Comparison of ENCODE assay signal across 18 cellular contexts in genomic region chr3:115999598-115999997, GRCh38.
A peak's percentile ranks its signal among the peaks of the same experiment; 100 is the strongest.
DNase-seq lines count a peak whose midpoint lies in the region; ATAC-seq, FAIRE-seq and TF ChIP-seq lines count a peak whose summit lies in the region.
"Had no signal": no experiment of that assay in that cellular context is flagged by ENCODE, and none has a peak within 500 bp of the region (broad histone marks: within the 10 kb centered on the region; RNA-seq: fewer than 3 reads in every experiment).

No MANE protein-coding gene starts in this region.

- DNase-seq in NCI-H2171 (lab: John Stamatoyannopoulos, UW) (peak; percentile 78), dorsolateral prefrontal cortex (peak in 3 of 10 donors; percentile 5 to 44 (median 32)), renal cortical epithelial cell (ENCODE audit: low read depth) (peak; percentile 41), SIG-M5 treated with dmso at 0.1 percent for 504 hours (lab: John Stamatoyannopoulos, UW; ENCODE audit: unreplicated experiment) (no peak), GM10248 (ENCODE audit: extremely low spot score) (no peak), small intestine (no peak), NCI-H748 treated with DMSO at 0.1 percent for 48 hours (lab: John Stamatoyannopoulos, UW) (no peak)
- DNase-seq: activated CD4-positive, alpha-beta memory T cell treated with anti-CD3 and anti-CD28 coated beads for 36 hours; activated gamma-delta T cell treated with Interleukin-2 at 50 U/mL for 16 hours; left lung; natural killer cell; NCI-H1092; NCI-H510A treated with DMSO at 0.1 percent for 48 hours; Right ventricle myocardium superior had no signal

- H3K27me3 ChIP-seq in dorsolateral prefrontal cortex (no peaks in the 10 kb centered on the region), small intestine (ENCODE audit: control insufficient read depth in 2 of 2, insufficient read depth in 2 of 2, low read length in 2 of 2) (no peaks in the 10 kb centered on the region)
- H3K27me3 ChIP-seq: heart left ventricle, left lung, sigmoid colon had no signal

- CTCF ChIA-PET in GM10248 (lab: Yijun Ruan, JAX): interaction anchor here (3.1 kb wide), 1 partner anchor 12 kb away, joined by 11 read pairs; no protein-coding TSS in a partner anchor

- TF ChIP-seq CTCF in dorsolateral prefrontal cortex (IDR thresholded peaks at IDR 0.05 in 54 of 56, conservative IDR thresholded peaks at IDR 0.05 in 2 of 56; ENCODE audit: low read depth in 1 of 56, partially characterized antibody in 56 of 56) (no peak), GM10248 (IDR thresholded peaks at IDR 0.05; ENCODE audit: control extremely low read depth, extremely low read depth, low read depth, missing control alignments) (no peak)

- intact Hi-C loops in dorsolateral prefrontal cortex (cut with DNase I): no loop called here

- WGBS in small intestine, 3 donors: 46 to 59% (median 51%) methylated on average over 4 of the region's 4 CpGs

- H3K27ac ChIP-seq in dorsolateral prefrontal cortex: peak overlapping the region in 47 of 59 donors; percentile 1 to 78 (median 53)
- no peak overlapping the region for H3K27ac ChIP-seq in small intestine (ENCODE audit: low read depth in 1 of 2, low read length in 1 of 2)
- H3K27ac ChIP-seq: heart left ventricle, left lung, sigmoid colon had no signal

- no peaks in the 10 kb centered on the region for H3K9me3 ChIP-seq in small intestine (ENCODE audit: control insufficient read depth, low read depth)
- H3K9me3 ChIP-seq: heart left ventricle, left lung, sigmoid colon had no signal

- no peaks in the 10 kb centered on the region for H3K4me1 ChIP-seq in small intestine (ENCODE audit: control insufficient read depth in 2 of 2, insufficient read depth in 1 of 2, low read depth in 1 of 2, low read length in 1 of 2)
- H3K4me1 ChIP-seq: left lung had no signal

- H3K36me3 ChIP-seq in small intestine (ENCODE audit: control insufficient read depth in 2 of 2, insufficient read depth in 2 of 2, low read length in 2 of 2): no peaks in the 10 kb centered on the region
- H3K36me3 ChIP-seq: heart left ventricle, left lung, sigmoid colon had no signal

- FAIRE-seq in small intestine (lab: Jason Lieb, UNC): no peak
- FAIRE-seq: HTR-8/SVneo had no signal

- POLR2A ChIA-PET in GM10248 (lab: Yijun Ruan, JAX): no interaction called here

- H3K4me3 ChIP-seq in dorsolateral prefrontal cortex: peak overlapping the region in 49 of 59 donors; percentile 0 to 58 (median 38)
- H3K4me3 ChIP-seq in small intestine (ENCODE audit: low read depth in 1 of 2, low read length in 2 of 2): no peak overlapping the region
- H3K4me3 ChIP-seq: heart left ventricle, left lung, sigmoid colon had no signal

- peak; percentile 7 for ATAC-seq in GM18502 (IDR thresholded peaks at IDR 0.05; ENCODE audit: poor library complexity, unreplicated experiment)
- ATAC-seq: natural killer cell had no signal

Comparison
In these comparisons a context has a peak if more than half of its experiments do, and no peak if none do; other contexts are left out.
1. DNase-seq: peak in NCI-H2171 (single experiment) and renal cortical epithelial cell (single experiment); none in SIG-M5 treated with dmso at 0.1 percent for 504 hours (single experiment), GM10248 (single experiment), small intestine (single experiment) and NCI-H748 treated with DMSO at 0.1 percent for 48 hours (single experiment).
2. H3K27ac ChIP-seq: peak in dorsolateral prefrontal cortex (47 of 59); none in small intestine (0 of 2).
3. H3K4me3 ChIP-seq: peak in dorsolateral prefrontal cortex (49 of 59); none in small intestine (0 of 2).